9 cellular contexts compared by ENCODE assay signal in genomic region chr2:134835471-134835870, GRCh38. TPM values are rescaled to one million over a fixed set of nuclear protein-coding genes. Genes with fewer than 3 reads are reported as not detected.
"Had no signal": no experiment of that assay in that cellular context is flagged by ENCODE, and none has a peak within 500 bp of the region (broad histone marks: within the 10 kb centered on the region; RNA-seq: fewer than 3 reads in every experiment).

No MANE protein-coding gene starts in this region.

- DNase-seq: GDM1, GF-D8 had no signal

- ATAC-seq: GM12878 had no signal

- FAIRE-seq: G401.6, GM12878, GM12891, GM12892, GM18507, GM19239 had no signal

- H3K4me3 ChIP-seq: GM12878 had no signal

RNA-seq across cellular contexts. Expression of gene ACMSD, which starts 2.9 kb away (rescaled TPM):
- total RNA-seq: G401, GM12878 had no signal
